In the genomic region with DNA sequence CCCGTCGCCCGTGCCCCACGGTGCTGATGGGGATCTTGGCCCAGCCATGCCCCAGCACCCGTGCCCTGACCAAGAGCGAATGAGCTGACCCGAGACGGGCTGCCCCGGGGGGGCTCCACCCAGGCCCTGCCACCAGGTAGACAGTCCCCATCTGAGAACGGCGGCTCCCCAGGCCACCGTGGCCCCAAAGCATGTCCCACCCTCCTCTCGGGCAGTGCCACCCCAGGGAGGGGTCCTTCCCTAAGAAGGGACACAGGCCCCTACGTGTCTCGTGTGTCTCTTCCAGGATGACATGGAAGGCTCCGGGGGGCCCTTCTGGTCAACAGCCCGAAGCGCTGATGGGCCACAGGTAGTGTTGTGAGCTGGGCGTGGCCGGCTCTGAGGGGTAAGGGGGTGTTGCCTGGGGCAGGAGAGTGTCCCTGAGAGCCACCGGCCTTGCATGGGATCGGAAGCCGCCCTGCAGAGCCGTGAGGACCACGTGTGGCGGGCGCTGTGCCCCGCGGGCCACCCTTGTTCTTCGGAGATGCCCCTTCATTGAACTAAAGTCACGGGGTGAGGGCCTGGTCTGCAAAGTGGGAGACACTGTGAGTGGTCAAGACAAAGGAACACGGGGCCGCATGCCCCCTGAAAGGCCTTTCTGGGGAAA, we compare ENCODE assay signal across 21 cellular contexts.
"Had no signal": no experiment of that assay in that cellular context is flagged by ENCODE, and none has a peak within 500 bp of the region (broad histone marks: within the 10 kb centered on the region; RNA-seq: fewer than 3 reads in every experiment).

No MANE protein-coding gene starts in this region.

- H3K4me3 Mint-ChIP-seq: natural killer cell; stimulated activated naive B cell treated with anti-CD40 and anti-IgM and Interleukin-4, amounts not matched to agents 10 μg/mL and 1 μg/mL and 100 μg/mL, for 72 hours; stimulated activated naive CD8-positive, alpha-beta T cell treated with anti-CD3 and anti-CD28 coated beads, Interleukin-15, Interleukin-2, amounts not matched to agents 100 ng/mL and 50 ng/mL, for 24 hours had no signal

- ATAC-seq: gastrocnemius medialis; left ventricle myocardium superior; lower lobe of right lung; natural killer cell; pancreas; stimulated activated naive B cell treated with anti-CD40 and anti-IgM and Interleukin-4, amounts not matched to agents 10 μg/mL and 1 μg/mL and 100 μg/mL, for 72 hours; upper lobe of right lung had no signal

- H3K27me3 Mint-ChIP-seq: stimulated activated naive B cell treated with anti-CD40 and anti-IgM and Interleukin-4, amounts not matched to agents 10 μg/mL and 1 μg/mL and 100 μg/mL, for 72 hours; stimulated activated naive CD8-positive, alpha-beta T cell treated with anti-CD3 and anti-CD28 coated beads, Interleukin-15, Interleukin-2, amounts not matched to agents 100 ng/mL and 50 ng/mL, for 24 hours had no signal

- H3K36me3 ChIP-seq: gastrocnemius medialis, pancreas, transverse colon, upper lobe of right lung, uterus had no signal

- H3K36me3 Mint-ChIP-seq: natural killer cell; stimulated activated naive B cell treated with anti-CD40 and anti-IgM and Interleukin-4, amounts not matched to agents 10 μg/mL and 1 μg/mL and 100 μg/mL, for 72 hours had no signal

- H3K27ac Mint-ChIP-seq: natural killer cell; stimulated activated naive B cell treated with anti-CD40 and anti-IgM and Interleukin-4, amounts not matched to agents 10 μg/mL and 1 μg/mL and 100 μg/mL, for 72 hours; stimulated activated naive CD8-positive, alpha-beta T cell treated with anti-CD3 and anti-CD28 coated beads, Interleukin-15, Interleukin-2, amounts not matched to agents 100 ng/mL and 50 ng/mL, for 24 hours had no signal

- H3K9me3 ChIP-seq: gastrocnemius medialis, lower lobe of right lung, pancreas, right lobe of liver, thoracic aorta, transverse colon, upper lobe of right lung, uterus had no signal

- H3K4me1 ChIP-seq: gastrocnemius medialis, lower lobe of right lung, pancreas, right lobe of liver, transverse colon, upper lobe of right lung, uterus had no signal

- H3K27me3 ChIP-seq: dorsolateral prefrontal cortex, gastrocnemius medialis, pancreas, right lobe of liver, transverse colon, upper lobe of right lung, uterus had no signal

- H3K9me3 Mint-ChIP-seq: natural killer cell had no signal

- FAIRE-seq: colon, keratinocyte, pancreas, small intestine had no signal

- H3K4me3 ChIP-seq: dorsolateral prefrontal cortex, gastrocnemius medialis, lower lobe of right lung, pancreas, right lobe of liver, thoracic aorta, transverse colon, upper lobe of right lung, uterus had no signal

- H3K27ac ChIP-seq: dorsolateral prefrontal cortex, gastrocnemius medialis, lower lobe of right lung, pancreas, right lobe of liver, thoracic aorta, transverse colon, upper lobe of right lung, uterus had no signal

- DNase-seq: dorsolateral prefrontal cortex; effector CD4-positive, alpha-beta T cell; gastrocnemius medialis; head of caudate nucleus; left ventricle myocardium superior; lower lobe of right lung; natural killer cell; occipital lobe; small intestine; stimulated activated CD4-positive, alpha-beta T cell treated with anti-CD3 and anti-CD28 coated beads, Interleukin-15, amount 100 ng/mL, for 24 hours; stimulated activated CD4-positive, alpha-beta T cell treated with anti-CD3 and anti-CD28 coated beads, Interleukin-2, amount 100 ng/mL, for 48 hours; stimulated activated naive B cell treated with anti-CD40 and anti-IgM and Interleukin-4, amounts not matched to agents 10 μg/mL and 1 μg/mL and 100 μg/mL, for 72 hours; transverse colon; upper lobe of right lung; uterus had no signal
